1 cellular context compared by ENCODE assay signal in genomic region chr7:135558881-135559280, GRCh38.
TF ChIP-seq lines count a peak whose summit lies in the region.

No MANE protein-coding gene starts in this region.

TF ChIP-seq in GM23338, 12 proteins besides CTCF, POLR2A, EP300 and RAD21 (continued from another document):
- no peak for TF ChIP-seq ZNF114 (CRISPR knock-in tag; IDR thresholded peaks at IDR 0.05)
